ENCODE assay signal across 28 cellular contexts in the genomic region with DNA sequence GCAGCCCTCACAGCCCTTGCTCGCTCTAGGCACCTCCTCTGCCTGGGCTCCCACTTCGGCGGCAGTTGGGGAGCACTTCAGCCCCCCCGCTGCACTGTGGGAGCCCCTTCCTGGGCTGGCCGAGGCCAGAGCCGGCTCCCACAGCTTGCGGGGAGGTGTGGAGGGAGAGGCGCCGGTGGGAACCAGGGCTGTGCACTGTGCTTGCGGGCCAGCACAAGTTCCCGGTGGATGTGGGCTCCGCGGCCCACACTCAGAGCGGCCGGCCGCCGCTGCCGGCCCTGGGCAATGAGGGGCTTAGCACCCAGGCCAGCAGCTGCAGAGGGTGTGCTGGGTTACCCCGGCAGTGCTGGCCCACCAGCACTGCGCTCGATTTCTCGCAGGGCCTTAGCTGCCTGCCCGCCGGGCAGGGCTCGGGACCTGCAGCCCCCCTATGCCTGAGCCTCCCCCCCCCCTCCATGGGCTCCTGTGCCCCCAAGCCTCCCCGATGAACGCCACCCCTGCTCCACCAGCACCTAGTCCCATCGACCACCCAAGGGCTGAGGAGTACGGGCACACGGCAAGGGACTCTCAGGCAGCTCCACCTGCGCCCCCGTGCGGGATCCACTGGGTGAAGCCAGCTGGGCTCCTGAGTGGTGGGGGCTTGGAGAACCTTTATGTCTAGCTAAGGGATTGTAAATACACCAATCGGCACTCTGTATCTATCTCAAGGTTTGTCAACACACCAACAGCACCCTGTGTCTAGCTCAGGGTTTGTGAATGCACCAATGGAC.
"Had no signal": no experiment of that assay in that cellular context is flagged by ENCODE, and none has a peak within 500 bp of the region (broad histone marks: within the 10 kb centered on the region; RNA-seq: fewer than 3 reads in every experiment).

No MANE protein-coding gene starts in this region.

- H3K27me3 ChIP-seq: neural progenitor cell, ovary, right lobe of liver, sigmoid colon, stomach, thyroid gland, tibial nerve, upper lobe of left lung, vagina had no signal

- H3K36me3 ChIP-seq: neural progenitor cell, ovary, right lobe of liver, sigmoid colon, stomach, thoracic aorta, thyroid gland, tibial nerve, upper lobe of left lung, vagina had no signal

- H3K4me3 Mint-ChIP-seq: naive thymus-derived CD4-positive, alpha-beta T cell; natural killer cell; nephron; neural progenitor cell; stimulated activated effector memory CD8-positive, alpha-beta T cell treated with anti-CD3 and anti-CD28 coated beads, Interleukin-12 subunit alpha, Interleukin-12 subunit beta, amount 100 ng/mL, for 72 hours; stimulated activated naive B cell treated with anti-CD40 and anti-IgM and Interleukin-4, amounts not matched to agents 10 μg/mL and 1 μg/mL and 100 μg/mL, for 72 hours had no signal

- H3K27ac Mint-ChIP-seq: naive thymus-derived CD4-positive, alpha-beta T cell; natural killer cell; progenitor cell of endocrine pancreas; stimulated activated effector memory CD8-positive, alpha-beta T cell treated with anti-CD3 and anti-CD28 coated beads, Interleukin-12 subunit alpha, Interleukin-12 subunit beta, amount 100 ng/mL, for 72 hours; stimulated activated naive B cell treated with anti-CD40 and anti-IgM and Interleukin-4, amounts not matched to agents 10 μg/mL and 1 μg/mL and 100 μg/mL, for 72 hours had no signal

- H3K9me3 ChIP-seq: ovary, psoas muscle, right lobe of liver, sigmoid colon, stomach, thoracic aorta, thyroid gland, tibial nerve, upper lobe of left lung, vagina had no signal

- H3K9me3 Mint-ChIP-seq: natural killer cell; stimulated activated naive B cell treated with anti-CD40 and anti-IgM and Interleukin-4, amounts not matched to agents 10 μg/mL and 1 μg/mL and 100 μg/mL, for 72 hours had no signal

- ATAC-seq: naive thymus-derived CD4-positive, alpha-beta T cell; natural killer cell; psoas muscle; right cardiac atrium; right lobe of liver; stimulated activated effector memory CD8-positive, alpha-beta T cell treated with anti-CD3 and anti-CD28 coated beads, Interleukin-12 subunit alpha, Interleukin-12 subunit beta, amount 100 ng/mL, for 72 hours; stimulated activated naive B cell treated with anti-CD40 and anti-IgM and Interleukin-4, amounts not matched to agents 10 μg/mL and 1 μg/mL and 100 μg/mL, for 72 hours had no signal

- DNase-seq: naive thymus-derived CD4-positive, alpha-beta T cell; natural killer cell; occipital lobe; ovary; posterior cingulate gyrus; psoas muscle; right cardiac atrium; right lobe of liver; sigmoid colon; small intestine; stimulated activated CD4-positive, alpha-beta T cell treated with anti-CD3 and anti-CD28 coated beads, Interleukin-15, amount 100 ng/mL, for 24 hours; stimulated activated CD4-positive, alpha-beta T cell treated with anti-CD3 and anti-CD28 coated beads, Interleukin-2, amount 100 ng/mL, for 24 hours; stimulated activated CD4-positive, alpha-beta T cell treated with anti-CD3 and anti-CD28 coated beads, Interleukin-2, amount 100 ng/mL, for 48 hours; stimulated activated CD4-positive, alpha-beta T cell treated with anti-CD3 and anti-CD28 coated beads, Interleukin-4, amount 100 ng/mL, for 24 hours; stimulated activated naive B cell treated with anti-CD40 and anti-IgM and Interleukin-4, amounts not matched to agents 10 μg/mL and 1 μg/mL and 100 μg/mL, for 72 hours; stimulated activated naive CD4-positive, alpha-beta T cell treated with Interleukin-2 at 50 U/mL for 16 hours; stomach; thyroid gland; trophoblast cell had no signal

- H3K4me3 ChIP-seq: neural progenitor cell, ovary, psoas muscle, right lobe of liver, sigmoid colon, stomach, thoracic aorta, thyroid gland, tibial nerve, upper lobe of left lung, vagina had no signal

- H3K27ac ChIP-seq: neural progenitor cell, ovary, parathyroid adenoma, psoas muscle, right lobe of liver, sigmoid colon, stomach, thoracic aorta, thyroid gland, tibial nerve, upper lobe of left lung, vagina had no signal

- H3K27me3 Mint-ChIP-seq: progenitor cell of endocrine pancreas had no signal

- H3K4me1 Mint-ChIP-seq: neural progenitor cell; stimulated activated effector memory CD8-positive, alpha-beta T cell treated with anti-CD3 and anti-CD28 coated beads, Interleukin-12 subunit alpha, Interleukin-12 subunit beta, amount 100 ng/mL, for 72 hours had no signal

- H3K4me1 ChIP-seq: neural progenitor cell, parathyroid adenoma, right lobe of liver, thyroid gland, tibial nerve, vagina had no signal

- H3K36me3 Mint-ChIP-seq: natural killer cell; neural progenitor cell; stimulated activated effector memory CD8-positive, alpha-beta T cell treated with anti-CD3 and anti-CD28 coated beads, Interleukin-12 subunit alpha, Interleukin-12 subunit beta, amount 100 ng/mL, for 72 hours; stimulated activated naive B cell treated with anti-CD40 and anti-IgM and Interleukin-4, amounts not matched to agents 10 μg/mL and 1 μg/mL and 100 μg/mL, for 72 hours had no signal
